In the genomic region with DNA sequence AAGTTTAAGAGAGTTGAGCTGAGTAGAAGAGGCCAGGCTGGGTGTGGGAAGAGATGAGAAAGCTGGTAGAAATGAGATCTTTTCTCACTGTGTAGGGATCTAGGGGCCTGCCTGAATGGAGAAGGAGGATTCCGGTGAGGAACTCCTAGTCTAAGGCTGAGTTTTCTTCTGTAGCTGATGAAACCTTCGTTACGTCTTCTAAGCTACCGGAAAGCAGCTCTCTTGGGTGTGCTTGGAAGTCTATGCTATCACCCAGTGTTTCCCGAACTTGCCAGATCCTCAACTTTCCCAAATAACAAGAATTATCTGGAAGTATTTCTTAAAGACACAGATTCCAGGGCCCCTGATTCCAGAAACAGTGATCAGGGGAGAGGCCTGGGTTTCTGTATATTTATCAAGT, we compare ENCODE assay signal across 21 cellular contexts. TPM values are rescaled to one million over a fixed set of nuclear protein-coding genes. Genes with fewer than 3 reads are reported as not detected.
DNase-seq lines count a peak whose midpoint lies in the region; ATAC-seq and TF ChIP-seq lines count a peak whose summit lies in the region.
"Had no signal": no experiment of that assay in that cellular context is flagged by ENCODE, and none has a peak within 500 bp of the region (broad histone marks: within the 10 kb centered on the region; RNA-seq: fewer than 3 reads in every experiment).

No MANE protein-coding gene starts in this region.

- no peaks in the 10 kb centered on the region for H3K36me3 Mint-ChIP-seq in activated T-cell treated with anti-CD3 and anti-CD28 coated beads, Interleukin-2, amount 50 U/mL, for 24 hours (ENCODE audit: low read depth)
- H3K36me3 Mint-ChIP-seq in neural progenitor cell (no peaks in the 10 kb centered on the region), endothelial cell (ENCODE audit: low read depth, unreplicated experiment) (no peaks in the 10 kb centered on the region)

- peaks cover 10% of the 10 kb centered on the region for H3K9me3 Mint-ChIP-seq in activated T-cell treated with anti-CD3 and anti-CD28 coated beads, Interleukin-2, amount 50 U/mL, for 24 hours
- H3K9me3 Mint-ChIP-seq in neural progenitor cell = no peaks in the 10 kb centered on the region
- no peaks in the 10 kb centered on the region for H3K9me3 Mint-ChIP-seq in endothelial cell (ENCODE audit: unreplicated experiment)

- intact Hi-C loops in aorta (cut with DNase I) = no loop called here

- no peak overlapping the region for H3K4me2 ChIP-seq in neural progenitor cell

- no peak overlapping the region for H2AFZ ChIP-seq in neural progenitor cell (replicated peaks)

- no peaks in the 10 kb centered on the region for H3K27me3 Mint-ChIP-seq in activated T-cell treated with anti-CD3 and anti-CD28 coated beads, Interleukin-2, amount 50 U/mL, for 24 hours
- no peaks in the 10 kb centered on the region for H3K27me3 Mint-ChIP-seq in neural progenitor cell (ENCODE audit: insufficient read depth, low read depth)
- H3K27me3 Mint-ChIP-seq in endothelial cell (ENCODE audit: unreplicated experiment) = no peaks in the 10 kb centered on the region

- H4K20me1 ChIP-seq in neural progenitor cell (ENCODE audit: low read depth) = no peaks in the 10 kb centered on the region

- H3K36me3 ChIP-seq in SK-N-MC (ENCODE audit: insufficient read depth, low read length) (no peaks in the 10 kb centered on the region), neural progenitor cell (no peaks in the 10 kb centered on the region), aorta (ENCODE audit: control insufficient read depth in 1 of 2, insufficient read depth in 2 of 2, low read length in 1 of 2) (no peaks in the 10 kb centered on the region)
- H3K36me3 ChIP-seq: MG63, SJSA1 had no signal

- H3K9ac ChIP-seq in SK-N-MC (ENCODE audit: insufficient read length) (no peak overlapping the region), neural progenitor cell (no peak overlapping the region)

- H3K4me1 ChIP-seq in neural progenitor cell (no peaks in the 10 kb centered on the region), aorta (ENCODE audit: control insufficient read depth in 1 of 2, insufficient read depth in 2 of 2, low read length in 2 of 2) (no peaks in the 10 kb centered on the region)
- H3K4me1 ChIP-seq: SJSA1 had no signal

- H3K9me3 ChIP-seq in SK-N-MC (ENCODE audit: low read depth, low read length) = no peaks in the 10 kb centered on the region
- no peaks in the 10 kb centered on the region for H3K9me3 ChIP-seq in neural progenitor cell (ENCODE audit: low read depth)
- H3K9me3 ChIP-seq in aorta (ENCODE audit: control insufficient read depth, low read length) = peaks cover 2% of the 10 kb centered on the region
- H3K9me3 ChIP-seq: SJSA1 had no signal

- no peak for DNase-seq in activated T-cell treated with anti-CD3 and anti-CD28 coated beads, Interleukin-2, amount 50 U/mL, for 24 hours
- DNase-seq in activated T-cell treated with anti-CD3 and anti-CD28 coated beads for 4 hours (no peak), SK-N-MC (ENCODE audit: low read depth, low spot score) (no peak), neural progenitor cell (ENCODE audit: low spot score) (no peak), aorta (no peak), endothelial cell (ENCODE audit: low spot score) (no peak)
- DNase-seq: Calu3, DND-41, H7, MG63, NCI-H1105 treated with DMSO at 0.1 percent for 48 hours, NCI-H146, NCI-H1930, NCI-H446, NCI-H524 treated with DMSO at 0.1 percent for 48 hours, NCI-H774 had no signal

- ATAC-seq in aorta (ENCODE audit: low FRiP score) = peak; percentile 46
- no peak for ATAC-seq in HG02623 (IDR thresholded peaks at IDR 0.05; ENCODE audit: unreplicated experiment)

- no peak overlapping the region for H3K4me3 ChIP-seq in SK-N-MC
- no peak overlapping the region for H3K4me3 ChIP-seq in neural progenitor cell
- H3K4me3 ChIP-seq in aorta (ENCODE audit: low read length in 2 of 2) = no peak overlapping the region
- H3K4me3 ChIP-seq: MG63, SJSA1 had no signal

- peaks cover 18% of the 10 kb centered on the region for H3K4me1 Mint-ChIP-seq in activated T-cell treated with anti-CD3 and anti-CD28 coated beads, Interleukin-2, amount 50 U/mL, for 24 hours (ENCODE audit: low read depth)
- H3K4me1 Mint-ChIP-seq in neural progenitor cell = no peaks in the 10 kb centered on the region
- H3K4me1 Mint-ChIP-seq in endothelial cell (ENCODE audit: unreplicated experiment) = peaks cover 3% of the 10 kb centered on the region

- no peaks in the 10 kb centered on the region for H3K79me2 ChIP-seq in neural progenitor cell (ENCODE audit: low read depth)

- H3K27ac ChIP-seq in SK-N-MC = peak overlapping the region; percentile 51; the same call in 1 of the 2 replicates
- H3K27ac ChIP-seq in neural progenitor cell = no peak overlapping the region
- H3K27ac ChIP-seq in aorta (ENCODE audit: low read depth in 1 of 2, low read length in 2 of 2) = no peak overlapping the region
- H3K27ac ChIP-seq: 22Rv1, SJSA1 had no signal

- H3K27me3 ChIP-seq in neural progenitor cell (no peaks in the 10 kb centered on the region), aorta (ENCODE audit: control insufficient read depth in 1 of 2, insufficient read depth in 2 of 2, low read length in 1 of 2) (no peaks in the 10 kb centered on the region)
- H3K27me3 ChIP-seq: MG63, SJSA1 had no signal

- no peak overlapping the region for H3K4me3 Mint-ChIP-seq in activated T-cell treated with anti-CD3 and anti-CD28 coated beads, Interleukin-2, amount 50 U/mL, for 24 hours
- H3K4me3 Mint-ChIP-seq in neural progenitor cell (no peak overlapping the region), endothelial cell (ENCODE audit: unreplicated experiment) (no peak overlapping the region)
- H3K4me3 Mint-ChIP-seq: B cell had no signal

- WGBS in aorta, 2 donors = 90 to 93% methylated on average over 5 of the region's 5 CpGs

- H3K27ac Mint-ChIP-seq in activated T-cell treated with anti-CD3 and anti-CD28 coated beads, Interleukin-2, amount 50 U/mL, for 24 hours = peak overlapping the region; percentile 26
- H3K27ac Mint-ChIP-seq in neural progenitor cell = peak overlapping the region; percentile 19
- no peak overlapping the region for H3K27ac Mint-ChIP-seq in endothelial cell (ENCODE audit: unreplicated experiment)
- H3K27ac Mint-ChIP-seq: B cell had no signal

- TF ChIP-seq CTCF in neural progenitor cell (IDR thresholded peaks at IDR 0.05) (no peak), endothelial cell (IDR thresholded peaks at IDR 0.05; ENCODE audit: unreplicated experiment) (no peak)

- H3F3A ChIP-seq in neural progenitor cell (ENCODE audit: low read depth) = no peaks in the 10 kb centered on the region

RNA-seq across cellular contexts. Expression of a gene that starts 55.4 kb away (rescaled TPM):
- not detected in 2 replicates for total RNA-seq in neural progenitor cell (ENCODE audit: low replicate concordance)
- total RNA-seq in aorta = under 1 TPM; 0.29 to 0.81 TPM
- under 1 TPM; 0.03 to 0.38 TPM for polyA plus RNA-seq in aorta
- not detected for total RNA-seq in endothelial cell (ENCODE audit: unreplicated experiment)
- total RNA-seq: B cell, G401, H7, SJSA1 had no signal
